Comparison of ENCODE assay signal across 12 cellular contexts in the genomic region with DNA sequence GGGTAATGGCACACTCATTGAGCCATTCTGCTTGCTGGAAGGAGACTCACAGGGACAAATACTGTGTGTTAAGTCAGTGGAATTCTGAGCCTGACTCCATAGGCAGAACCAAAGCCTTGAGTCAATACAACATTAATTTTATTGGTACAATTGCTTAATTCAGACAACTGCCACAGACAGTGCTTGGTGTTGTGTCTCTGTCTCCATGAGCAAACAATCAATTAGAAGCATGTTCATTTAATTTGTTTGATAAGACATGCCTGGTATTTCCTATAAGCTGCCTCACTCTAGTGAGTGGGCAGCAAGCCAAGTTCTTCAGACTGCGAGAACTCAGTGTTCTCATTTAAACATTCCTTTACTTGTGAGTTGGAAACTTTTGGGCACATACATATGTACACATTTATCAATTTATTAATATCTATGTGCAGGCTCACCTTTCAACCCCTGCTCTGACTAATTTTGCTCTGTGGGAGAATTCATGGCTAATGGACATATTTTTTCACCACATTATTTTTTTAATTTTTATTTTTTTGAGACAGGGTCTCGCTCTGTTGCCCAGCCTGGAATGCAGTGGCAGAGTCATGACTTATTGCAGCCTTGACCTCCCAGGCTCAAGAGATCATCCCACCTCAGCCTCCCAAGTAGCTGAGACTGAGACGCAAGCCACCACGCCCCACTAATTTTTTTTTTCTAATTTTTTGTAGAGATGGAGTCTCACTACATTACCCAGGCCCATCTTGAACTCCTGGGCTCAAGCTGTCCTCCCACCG. TPM values are rescaled to one million over a fixed set of nuclear protein-coding genes. Genes with fewer than 3 reads are reported as not detected.
DNase-seq lines count a peak whose midpoint lies in the region; ATAC-seq and TF ChIP-seq lines count a peak whose summit lies in the region.
"Had no signal": no experiment of that assay in that cellular context is flagged by ENCODE, and none has a peak within 500 bp of the region (broad histone marks: within the 10 kb centered on the region; RNA-seq: fewer than 3 reads in every experiment).

No MANE protein-coding gene starts in this region.

- intact Hi-C loops in A673 (cut with micrococcal nuclease; ENCODE audit: unreplicated experiment), result no loop called here
- intact Hi-C loops in mammary epithelial cell (cut with micrococcal nuclease), result no loop called here

- no peaks in the 10 kb centered on the region for H4K20me1 ChIP-seq in mammary epithelial cell (ENCODE audit: insufficient read depth, low read length)

- H3K27me3 ChIP-seq in A673 (replicated peaks; ENCODE audit: insufficient read depth, low read depth, low read length, poor library complexity) (no peaks in the 10 kb centered on the region), mammary epithelial cell (ENCODE audit: insufficient read depth, low read length) (no peaks in the 10 kb centered on the region)

- no TSS peak for BruUV-seq in A673 (replicated peaks; lab: Mats Ljungman, UMichigan)
- BruUV-seq in mammary epithelial cell (replicated peaks; lab: Mats Ljungman, UMichigan), result no TSS peak

- H2AFZ ChIP-seq in mammary epithelial cell (ENCODE audit: low read depth, low read length), result peak overlapping the region; percentile 52

- DNase-seq in A673 (ENCODE audit: low spot score), result peak; percentile 65
- DNase-seq in HK-2 (ENCODE audit: unreplicated experiment), result peak; percentile 23
- DNase-seq in mammary epithelial cell, result peak; percentile 60
- DNase-seq in lung microvascular endothelial cell (ENCODE audit: low read depth in 2 of 2), result peak; percentile 26 to 84
- DNase-seq in amniotic stem cell (lab: John Stamatoyannopoulos, UW), result no peak
- DNase-seq in NCI-H1417 treated with DMSO at 0.1 percent for 48 hours (lab: John Stamatoyannopoulos, UW), result no peak
- DNase-seq in GM10248 (ENCODE audit: extremely low spot score), result no peak
- DNase-seq: activated T-cell treated with anti-CD3 and anti-CD28 coated beads, Interleukin-2, amount 50 U/mL, for 1 hour; CD4-positive, alpha-beta T cell; effector CD8-positive, alpha-beta T cell; NCI-H2029 had no signal

- H3K4me1 ChIP-seq in A673 (ENCODE audit: insufficient read depth, low read length, poor library complexity, severe bottlenecking), result peaks cover 17% of the 10 kb centered on the region
- peaks cover 30% of the 10 kb centered on the region for H3K4me1 ChIP-seq in mammary epithelial cell (ENCODE audit: insufficient read depth, low read length)

- no peak for ATAC-seq in HG02571 (IDR thresholded peaks at IDR 0.05; ENCODE audit: unreplicated experiment)

- H3K4me2 ChIP-seq in mammary epithelial cell (ENCODE audit: insufficient read depth, low read depth, low read length), result peak overlapping the region; percentile 39

- H3K9ac ChIP-seq in mammary epithelial cell (ENCODE audit: insufficient read depth, low read length), result no peak overlapping the region

- H3K36me3 ChIP-seq in A673 (ENCODE audit: insufficient read depth, low read length, poor library complexity, severe bottlenecking) (no peaks in the 10 kb centered on the region), mammary epithelial cell (ENCODE audit: insufficient read depth, low read length) (no peaks in the 10 kb centered on the region)

- CTCF ChIA-PET in A673 (lab: Charles Lee) (interaction anchor here (0.5 kb wide), 1 partner anchor 1037 kb away, joined by 3 read pairs; no protein-coding TSS in a partner anchor), mammary epithelial cell (lab: Charles Lee; ENCODE audit: low non-redundant PET) (no interaction called here), GM10248 (lab: Yijun Ruan, JAX) (interaction anchor here (1.4 kb wide), 1 partner anchor 11 kb away, joined by 4 read pairs; no protein-coding TSS in a partner anchor)

- 76% methylated on average over 5 of the region's 5 CpGs for WGBS in mammary epithelial cell (ENCODE audit: low coverage, missing lambda C conversion rate)

- H3K9me3 ChIP-seq in A673 (ENCODE audit: low read depth, low read length, poor library complexity, severe bottlenecking) (no peaks in the 10 kb centered on the region), mammary epithelial cell (replicated peaks; ENCODE audit: insufficient read depth, low read length) (no peaks in the 10 kb centered on the region)

- dilution Hi-C loops in mammary epithelial cell (cut with HindIII; ENCODE audit: low sequenced_read_pairs), result loop anchor here (10.0 kb wide), 1 partner anchor 100 kb away; no protein-coding TSS in a partner anchor

- H3K79me2 ChIP-seq in mammary epithelial cell (ENCODE audit: insufficient read depth, low read length), result peaks cover 6% of the 10 kb centered on the region

- no peak overlapping the region for H3K27ac ChIP-seq in A673 (ENCODE audit: low read depth, low read length, poor library complexity, severe bottlenecking)
- no peak overlapping the region for H3K27ac ChIP-seq in mammary epithelial cell (ENCODE audit: insufficient read depth, low read depth, low read length)

- POLR2A ChIA-PET in A673 (lab: Charles Lee; ENCODE audit: low non-redundant PET) (no interaction called here), GM10248 (lab: Yijun Ruan, JAX) (no interaction called here)

- TF ChIP-seq CTCF in A673 (conservative IDR thresholded peaks at IDR 0.05; ENCODE audit: low read depth, low read length) (no peak), mammary epithelial cell (conservative IDR thresholded peaks at IDR 0.05 in 1 of 2, IDR thresholded peaks at IDR 0.05 in 1 of 2; ENCODE audit: extremely low read depth in 1 of 2, insufficient read depth in 1 of 2, low read depth in 1 of 2, low read length in 2 of 2) (no peak), GM10248 (IDR thresholded peaks at IDR 0.05; ENCODE audit: control extremely low read depth, extremely low read depth, low read depth, missing control alignments) (no peak)

- no peak overlapping the region for H3K4me3 ChIP-seq in A673 (ENCODE audit: low read depth, low read length, poor library complexity, severe bottlenecking)
- no peak overlapping the region for H3K4me3 ChIP-seq in mammary epithelial cell (replicated peaks in 1 of 3; ENCODE audit: insufficient read depth in 1 of 3, low read depth in 2 of 3, low read length in 3 of 3)

- in situ Hi-C loops in mammary epithelial cell (cut with MboI; ENCODE audit: low sequenced_read_pairs in 2 of 2), result no loop called here

RNA-seq across cellular contexts. Expression of gene SRSF10, which starts 4.5 kb away (rescaled TPM):
- total RNA-seq in A673 (2021), result 208 and 218 TPM in 2 replicates
- total RNA-seq in mammary epithelial cell, result 10 to 100 TPM; 64.2 to 94.7 TPM
- polyA plus RNA-seq in mammary epithelial cell, result 75.7 TPM
- 139 TPM for polyA minus RNA-seq in mammary epithelial cell
- 47.5 and 70.2 TPM in 2 replicates for total RNA-seq in lung microvascular endothelial cell

RNA-seq across cellular contexts. Expression of gene PNRC2, which starts 25.0 kb away (rescaled TPM):
- total RNA-seq in A673 (2021) (76.2 and 93.2 TPM in 2 replicates), mammary epithelial cell (10 to 100 TPM; 83.4 to 87.5 TPM), lung microvascular endothelial cell (64.9 and 69.0 TPM in 2 replicates)
- 70.8 TPM for polyA plus RNA-seq in mammary epithelial cell
- polyA minus RNA-seq in mammary epithelial cell, result 38.7 TPM

Comparison
In these comparisons a context has a peak if more than half of its experiments do, and no peak if none do; other contexts are left out.
1. DNase-seq: peak in A673 (single experiment), HK-2 (single experiment), mammary epithelial cell (single experiment) and lung microvascular endothelial cell (2 of 2); none in amniotic stem cell (single experiment), NCI-H1417 treated with DMSO at 0.1 percent for 48 hours (single experiment) and GM10248 (single experiment).